ENCODE assay signal across 20 cellular contexts in genomic region chr7:150489812-150490211, GRCh38. TPM values are rescaled to one million over a fixed set of nuclear protein-coding genes. Genes with fewer than 3 reads are reported as not detected.
DNase-seq lines count a peak whose midpoint lies in the region; ATAC-seq, FAIRE-seq and TF ChIP-seq lines count a peak whose summit lies in the region.
"Had no signal": no experiment of that assay in that cellular context is flagged by ENCODE, and none has a peak within 500 bp of the region (broad histone marks: within the 10 kb centered on the region; RNA-seq: fewer than 3 reads in every experiment).

No MANE protein-coding gene starts in this region.

- H3K9ac ChIP-seq in GM12878 (ENCODE audit: control insufficient read depth, insufficient read depth, low read length), result no peak overlapping the region

- H3K4me3 Mint-ChIP-seq in CD4-positive, alpha-beta T cell, result no peak overlapping the region
- H3K4me3 Mint-ChIP-seq: IgD-negative memory B cell had no signal

- in situ Hi-C loops in GM12878 (cut with MboI), result no loop called here

- no peak for TF ChIP-seq EP300 in GM12878 (IDR thresholded peaks at IDR 0.05; ENCODE audit: borderline replicate concordance in 1 of 2, control insufficient read depth in 1 of 2, low read depth in 2 of 2, low read length in 2 of 2)

- H3K9me3 Mint-ChIP-seq in CD4-positive, alpha-beta T cell, result peaks cover 7% of the 10 kb centered on the region

- H3K79me2 ChIP-seq in GM12878 (ENCODE audit: control insufficient read depth, insufficient read depth, low read length), result no peaks in the 10 kb centered on the region

- H3K4me2 ChIP-seq in GM12878 (ENCODE audit: control insufficient read depth, insufficient read depth), result no peak overlapping the region

- H3K27me3 Mint-ChIP-seq in CD4-positive, alpha-beta T cell, result no peaks in the 10 kb centered on the region
- H3K27me3 Mint-ChIP-seq: CD4-positive, alpha-beta memory T cell; IgD-negative memory B cell had no signal

- no peak for ATAC-seq in CD4-positive, alpha-beta T cell (ENCODE audit: poor library complexity)
- ATAC-seq in GM12878 (no peak), HG03378 (IDR thresholded peaks at IDR 0.05; ENCODE audit: unreplicated experiment) (no peak)

- H3K27ac Mint-ChIP-seq in CD4-positive, alpha-beta T cell, result peak overlapping the region; percentile 32
- H3K27ac Mint-ChIP-seq: IgD-negative memory B cell had no signal

- no peaks in the 10 kb centered on the region for H3K9me3 ChIP-seq in CD4-positive, alpha-beta T cell (ENCODE audit: control insufficient read depth, low read length)
- H3K9me3 ChIP-seq in GM12878 (replicated peaks; ENCODE audit: control insufficient read depth, insufficient read depth, low read length), result no peaks in the 10 kb centered on the region
- H3K9me3 ChIP-seq: Peyer's patch had no signal

- no peak for FAIRE-seq in GM12878 (lab: Jason Lieb, UNC)

- H3K36me3 ChIP-seq in GM12878 (ENCODE audit: control insufficient read depth in 2 of 2, insufficient read depth in 2 of 2, low read length in 1 of 2), result no peaks in the 10 kb centered on the region
- H3K36me3 ChIP-seq: Peyer's patch had no signal

- SMC1A ChIA-PET in GM12878 (lab: Charles Lee; ENCODE audit: uncharacterized antibody, unreplicated experiment), result no interaction called here

- H2AFZ ChIP-seq in GM12878 (ENCODE audit: control insufficient read depth, low read depth, low read length), result no peak overlapping the region

- no peaks in the 10 kb centered on the region for H3K27me3 ChIP-seq in CD4-positive, alpha-beta T cell (ENCODE audit: control insufficient read depth, insufficient read depth, low read length)
- H3K27me3 ChIP-seq in GM12878 (replicated peaks in 1 of 2; ENCODE audit: control insufficient read depth in 2 of 2, insufficient read depth in 2 of 2, low read length in 1 of 2), result no peaks in the 10 kb centered on the region
- H3K27me3 ChIP-seq: Peyer's patch had no signal

- no TSS peak for BruUV-seq in GM12878 (replicated peaks; lab: Mats Ljungman, UMichigan)

- peaks cover 71% of the 10 kb centered on the region for H3K4me1 Mint-ChIP-seq in CD4-positive, alpha-beta T cell (ENCODE audit: low read depth)
- H3K4me1 Mint-ChIP-seq: IgD-negative memory B cell had no signal

- 100% methylated on average over 1 of the region's 1 CpG for WGBS in GM12878 (ENCODE audit: insufficient coverage, insufficient replicate concordance, low lambda C conversion rate, missing lambda C conversion rate)

- peaks cover 63% of the 10 kb centered on the region for H3K36me3 Mint-ChIP-seq in CD4-positive, alpha-beta T cell (ENCODE audit: low read depth)

- no peak for TF ChIP-seq POLR2A in GM12878 (IDR thresholded peaks at IDR 0.05; ENCODE audit: low read depth, low read length)

- no peak for TF ChIP-seq RAD21 in GM12878 (IDR thresholded peaks at IDR 0.05; ENCODE audit: insufficient read depth, low read depth, low read length)

- no peaks in the 10 kb centered on the region for H4K20me1 ChIP-seq in GM12878 (ENCODE audit: control insufficient read depth, insufficient read depth)

- no peak for TF ChIP-seq CTCF in CD4-positive, alpha-beta T cell (IDR thresholded peaks at IDR 0.05)
- TF ChIP-seq CTCF in GM12878 (IDR thresholded peaks at IDR 0.05 in 2 of 3, conservative IDR thresholded peaks at IDR 0.05 in 1 of 3; ENCODE audit: control insufficient read depth in 2 of 3, extremely low read depth in 1 of 3, insufficient read depth in 1 of 3, low read depth in 3 of 3, low read length in 3 of 3), result no peak

- intact Hi-C loops in CD4-positive, alpha-beta T cell (cut with DNase I, micrococcal nuclease), result no loop called here
- intact Hi-C loops in GM12878 (cut with micrococcal nuclease; ENCODE audit: unreplicated experiment), result no loop called here

- no peak overlapping the region for H3K4me3 ChIP-seq in GM12878
- H3K4me3 ChIP-seq: Peyer's patch had no signal

- no peaks in the 10 kb centered on the region for H3K4me1 ChIP-seq in GM12878 (ENCODE audit: control insufficient read depth, insufficient read depth, low read length)
- H3K4me1 ChIP-seq: Peyer's patch had no signal

- peak; percentile 52 to 65 for DNase-seq in AML-193 (lab: John Stamatoyannopoulos, UW)
- DNase-seq in CD4-positive, alpha-beta T cell, result no peak
- DNase-seq in NOMO-1 treated with dmso at 0.1 percent for 144 hours (lab: John Stamatoyannopoulos, UW; ENCODE audit: unreplicated experiment), result peak; percentile 64
- no peak for DNase-seq in GM12878 (ENCODE audit: low read depth, low spot score)
- DNase-seq in effector CD8-positive, alpha-beta T cell (lab: John Stamatoyannopoulos, UW), result no peak
- no peak for DNase-seq in NCI-H1105 treated with DMSO at 0.1 percent for 48 hours (lab: John Stamatoyannopoulos, UW)
- DNase-seq: Calu3; CD4-positive, alpha-beta memory T cell; H7; Kasumi-1; MM.1S; NCI-H1436 treated with DMSO at 0.1 percent for 48 hours; NCI-H2029 treated with DMSO at 0.1 percent for 48 hours; NCI-H510A; NCI-H774; Peyer's patch; SHP77 had no signal

- POLR2A ChIA-PET in CD4-positive, alpha-beta T cell (lab: Charles Lee), result interaction anchor here (1.1 kb wide), 1 partner anchor 9 kb away, joined by 3 read pairs; no protein-coding TSS in a partner anchor
- POLR2A ChIA-PET in GM12878 (lab: Charles Lee), result no interaction called here

- H3K27ac ChIP-seq in CD4-positive, alpha-beta T cell (ENCODE audit: low read depth, low read length), result no peak overlapping the region
- no peak overlapping the region for H3K27ac ChIP-seq in GM12878 (ENCODE audit: control insufficient read depth, insufficient read depth)
- H3K27ac ChIP-seq: Peyer's patch had no signal

- RAD21 ChIA-PET in GM12878 (lab: Charles Lee; ENCODE audit: unreplicated experiment), result no interaction called here

- CTCF ChIA-PET in CD4-positive, alpha-beta T cell (lab: Charles Lee), result no interaction called here
- CTCF ChIA-PET in GM12878 (lab: Yijun Ruan, JAX), result interaction anchor here (1.1 kb wide), 1 partner anchor 39 kb away, joined by 3 read pairs; the partner anchor contains the start of gene GIMAP8

TF ChIP-seq in GM12878, 131 proteins besides CTCF, POLR2A, EP300 and RAD21:
- TF ChIP-seq ZSCAN29 (IDR thresholded peaks at IDR 0.05) (no peak), NFXL1 (IDR thresholded peaks at IDR 0.05; ENCODE audit: borderline replicate concordance) (no peak), SPI1 (IDR thresholded peaks at IDR 0.05; ENCODE audit: borderline replicate concordance, insufficient read depth, low read depth, low read length) (peak; percentile 43; the same call in 1 of the 2 replicates), SREBF1 (IDR thresholded peaks at IDR 0.05; ENCODE audit: low read length) (no peak)

RNA-seq across cellular contexts. Expression of gene GIMAP7, which starts 24.9 kb away (rescaled TPM):
- total RNA-seq in CD4-positive, alpha-beta T cell, result 10 to 100 TPM; 48.4 to 50.7 TPM
- 0.42 TPM in 1 of 2 replicates, not detected in the other for total RNA-seq in GM12878 (2013; cell fraction: nucleolus; rRNA removed)
- 2.7 and 2.8 TPM in 2 replicates for total RNA-seq in GM12878 (2014; rRNA removed)
- 4.5 and 5.1 TPM in 2 replicates for total RNA-seq in GM12878 (2014; rRNA removed; fragmentation: Illumina TruSeq; extraction: Trizol)
- 3.4 and 3.9 TPM in 2 replicates for total RNA-seq in GM12878 (2021)
- polyA plus RNA-seq in GM12878 (2011; ENCODE audit: low read depth), result 6.3 TPM
- polyA plus RNA-seq in GM12878 (2011; rRNA removed), result 4.9 and 7.4 TPM in 2 replicates
- polyA plus RNA-seq in GM12878 (2011; cell fraction: cytosol; rRNA removed), result 4.9 and 5.4 TPM in 2 replicates
- polyA plus RNA-seq in GM12878 (2011; cell fraction: nucleus; rRNA removed), result 3.0 and 3.2 TPM in 2 replicates
- polyA plus RNA-seq in GM12878 (2012), result 7.0 and 9.8 TPM in 2 replicates
- polyA plus RNA-seq in GM12878 (2014; fragmentation: Illumina TruSeq; extraction: Trizol), result 7.4 and 10.2 TPM in 2 replicates
- polyA plus RNA-seq in GM12878 (2014; fragmentation: Nextera tagmentation; extraction: Ambion mirVana), result 10 to 100 TPM; 14.1 to 16.6 TPM
- polyA plus RNA-seq in GM12878 (2014; rRNA removed), result 3.5 and 3.7 TPM in 2 replicates
- 1 to 10 TPM; 5.8 to 6.8 TPM for polyA plus RNA-seq in GM12878 (2016; fragmentation: Nextera tagmentation; extraction: Ambion mirVana)
- 3.1 and 4.6 TPM in 2 replicates for polyA minus RNA-seq in GM12878 (2011; rRNA and poly(A)+ RNA removed)
- polyA minus RNA-seq in GM12878 (2011; cell fraction: cytosol; rRNA and poly(A)+ RNA removed), result 2.0 and 2.5 TPM in 2 replicates
- polyA minus RNA-seq in GM12878 (2011; cell fraction: nucleus; rRNA and poly(A)+ RNA removed), result 1.9 and 2.1 TPM in 2 replicates
- total RNA-seq: Calu3, H7, HT1080 had no signal

RNA-seq across cellular contexts. Expression of gene GIMAP8, which starts 39.4 kb away (rescaled TPM):
- total RNA-seq in CD4-positive, alpha-beta T cell, result 1 to 10 TPM; 2.9 to 3.8 TPM
- total RNA-seq in GM12878 (2013; cell fraction: nucleolus; rRNA removed), result 12.9 and 13.9 TPM in 2 replicates
- total RNA-seq in GM12878 (2014; rRNA removed), result 3.7 and 4.5 TPM in 2 replicates
- 5.7 TPM in 2 replicates for total RNA-seq in GM12878 (2014; rRNA removed; fragmentation: Illumina TruSeq; extraction: Trizol)
- total RNA-seq in GM12878 (2021), result 5.7 and 6.2 TPM in 2 replicates
- polyA plus RNA-seq in GM12878 (2011; ENCODE audit: low read depth), result 4.4 TPM
- 9.7 and 12.6 TPM in 2 replicates for polyA plus RNA-seq in GM12878 (2011; rRNA removed)
- polyA plus RNA-seq in GM12878 (2011; cell fraction: cytosol; rRNA removed), result 4.6 and 5.5 TPM in 2 replicates
- 14.7 and 18.1 TPM in 2 replicates for polyA plus RNA-seq in GM12878 (2011; cell fraction: nucleus; rRNA removed)
- 5.3 and 7.0 TPM in 2 replicates for polyA plus RNA-seq in GM12878 (2012)
- polyA plus RNA-seq in GM12878 (2014; fragmentation: Illumina TruSeq; extraction: Trizol), result 7.9 and 8.3 TPM in 2 replicates
- 1 to 10 TPM in 1 of 2 experiments, under 1 TPM in 1; 0.66 to 2.6 TPM for polyA plus RNA-seq in GM12878 (2014; fragmentation: Nextera tagmentation; extraction: Ambion mirVana)
- polyA plus RNA-seq in GM12878 (2014; rRNA removed), result 6.0 and 7.0 TPM in 2 replicates
- polyA plus RNA-seq in GM12878 (2016; fragmentation: Nextera tagmentation; extraction: Ambion mirVana), result 1 to 10 TPM; 2.0 to 2.2 TPM
- 7.5 and 8.2 TPM in 2 replicates for polyA minus RNA-seq in GM12878 (2011; rRNA and poly(A)+ RNA removed)
- polyA minus RNA-seq in GM12878 (2011; cell fraction: cytosol; rRNA and poly(A)+ RNA removed), result 2.6 and 3.2 TPM in 2 replicates
- polyA minus RNA-seq in GM12878 (2011; cell fraction: nucleus; rRNA and poly(A)+ RNA removed), result 5.1 and 6.5 TPM in 2 replicates
- total RNA-seq: Calu3, H7, HT1080 had no signal

Comparison
In these comparisons a context has a peak if more than half of its experiments do, and no peak if none do; other contexts are left out.
1. DNase-seq: peak in AML-193 (2 of 2) and NOMO-1 treated with dmso at 0.1 percent for 144 hours (single experiment); none in CD4-positive, alpha-beta T cell (0 of 10), GM12878 (single experiment), effector CD8-positive, alpha-beta T cell (single experiment) and NCI-H1105 treated with DMSO at 0.1 percent for 48 hours (single experiment).
2. RNA of gene GIMAP7, which starts 24.9 kb away (total RNA-seq): 48.4 to 50.7 TPM in CD4-positive, alpha-beta T cell; 0.42 to 5.1 TPM in GM12878; every median in the first group is over 4 times any median in the second.